In genomic region chr5:67192719-67193464, GRCh38 we compare ENCODE assay signal across 12 cellular contexts. TPM values are rescaled to one million over a fixed set of nuclear protein-coding genes. Genes with fewer than 3 reads are reported as not detected.
A peak's percentile ranks its signal among the peaks of the same experiment; 100 is the strongest.
DNase-seq lines count a peak whose midpoint lies in the region; ATAC-seq and TF ChIP-seq lines count a peak whose summit lies in the region.
"Had no signal": no experiment of that assay in that cellular context is flagged by ENCODE, and none has a peak within 500 bp of the region (broad histone marks: within the 10 kb centered on the region; RNA-seq: fewer than 3 reads in every experiment).

No MANE protein-coding gene starts in this region.

- H3K4me3 ChIP-seq in GM12864 (ENCODE audit: low read depth, low read length) (peak overlapping the region; percentile 75), HL-60 (replicated peaks; ENCODE audit: insufficient read depth, low read length) (no peak overlapping the region), mammary epithelial cell (replicated peaks in 1 of 3; ENCODE audit: insufficient read depth in 1 of 3, low read depth in 2 of 3, low read length in 3 of 3) (no peak overlapping the region), osteoblast (ENCODE audit: insufficient read depth, low read length) (no peak overlapping the region)

- no peaks in the 10 kb centered on the region for H3K27me3 ChIP-seq in HL-60 (ENCODE audit: insufficient read depth, poor library complexity, severe bottlenecking)
- no peaks in the 10 kb centered on the region for H3K27me3 ChIP-seq in mammary epithelial cell (ENCODE audit: insufficient read depth, low read length)
- no peaks in the 10 kb centered on the region for H3K27me3 ChIP-seq in osteoblast (ENCODE audit: insufficient read depth, low read length)

- no peaks in the 10 kb centered on the region for H3K79me2 ChIP-seq in mammary epithelial cell (ENCODE audit: insufficient read depth, low read length)
- H3K79me2 ChIP-seq in osteoblast (ENCODE audit: insufficient read depth, low read length): no peaks in the 10 kb centered on the region

- in situ Hi-C loops in mammary epithelial cell (cut with MboI; ENCODE audit: low sequenced_read_pairs in 2 of 2): no loop called here

- no TSS peak for BruUV-seq in mammary epithelial cell (replicated peaks; lab: Mats Ljungman, UMichigan)

- CTCF ChIA-PET in mammary epithelial cell (lab: Charles Lee; ENCODE audit: low non-redundant PET): no interaction called here

- 67% methylated on average over 9 of the region's 9 CpGs for WGBS in mammary epithelial cell (ENCODE audit: low coverage, missing lambda C conversion rate)

- ATAC-seq in HG02678 (IDR thresholded peaks at IDR 0.05; ENCODE audit: unreplicated experiment): no peak

- no peak overlapping the region for H3K9ac ChIP-seq in mammary epithelial cell (ENCODE audit: insufficient read depth, low read length)

- H3K36me3 ChIP-seq in mammary epithelial cell (ENCODE audit: insufficient read depth, low read length): no peaks in the 10 kb centered on the region
- no peaks in the 10 kb centered on the region for H3K36me3 ChIP-seq in osteoblast (ENCODE audit: insufficient read depth, low read length)

- peak overlapping the region; percentile 15 for H3K27ac ChIP-seq in HL-60 (replicated peaks)
- no peak overlapping the region for H3K27ac ChIP-seq in mammary epithelial cell (ENCODE audit: insufficient read depth, low read depth, low read length)
- no peak overlapping the region for H3K27ac ChIP-seq in osteoblast (ENCODE audit: low read depth, low read length)
- H3K27ac ChIP-seq: epithelial cell of prostate had no signal

- dilution Hi-C loops in mammary epithelial cell (cut with HindIII; ENCODE audit: low sequenced_read_pairs): no loop called here

- H4K20me1 ChIP-seq in mammary epithelial cell (ENCODE audit: insufficient read depth, low read length): no peaks in the 10 kb centered on the region
- H4K20me1 ChIP-seq in osteoblast (ENCODE audit: insufficient read depth, low read length): no peaks in the 10 kb centered on the region

- TF ChIP-seq CTCF in GM12864 (IDR thresholded peaks at IDR 0.05; ENCODE audit: low read depth, low read length, missing control alignments) (no peak), HL-60 (IDR thresholded peaks at IDR 0.05; ENCODE audit: insufficient read depth, low read length) (no peak), mammary epithelial cell (conservative IDR thresholded peaks at IDR 0.05 in 1 of 2, IDR thresholded peaks at IDR 0.05 in 1 of 2; ENCODE audit: extremely low read depth in 1 of 2, insufficient read depth in 1 of 2, low read depth in 1 of 2, low read length in 2 of 2) (no peak), osteoblast (IDR thresholded peaks at IDR 0.05; ENCODE audit: extremely low read depth, low read depth, low read length) (no peak)

- H3K4me2 ChIP-seq in mammary epithelial cell (ENCODE audit: insufficient read depth, low read depth, low read length): no peak overlapping the region
- no peak overlapping the region for H3K4me2 ChIP-seq in osteoblast (ENCODE audit: insufficient read depth, low read length)

- no peaks in the 10 kb centered on the region for H3K4me1 ChIP-seq in mammary epithelial cell (ENCODE audit: insufficient read depth, low read length)
- no peaks in the 10 kb centered on the region for H3K4me1 ChIP-seq in osteoblast (ENCODE audit: insufficient read depth, low read length)

- intact Hi-C loops in mammary epithelial cell (cut with micrococcal nuclease) (no loop called here), cardiac septum (cut with DNase I) (no loop called here)

- no peak for DNase-seq in GM12864 (ENCODE audit: low read depth)
- no peak for DNase-seq in HL-60 (ENCODE audit: low read depth in 1 of 2, low spot score in 1 of 2)
- DNase-seq in mammary epithelial cell: no peak
- no peak for DNase-seq in osteoblast (ENCODE audit: insufficient read length, low spot score, missing footprints)
- DNase-seq in ecto neural progenitor cell (ENCODE audit: low spot score): no peak
- DNase-seq in NCI-H748 treated with DMSO at 0.1 percent for 48 hours (lab: John Stamatoyannopoulos, UW): no peak
- DNase-seq in cardiac septum (ENCODE audit: low spot score): no peak
- DNase-seq: activated naive CD4-positive, alpha-beta T cell treated with anti-CD3 and anti-CD28 coated beads for 36 hours; kidney; NCI-H526 treated with DMSO at 0.1 percent for 48 hours had no signal

- H2AFZ ChIP-seq in mammary epithelial cell (ENCODE audit: low read depth, low read length) (peak overlapping the region; percentile 49), osteoblast (ENCODE audit: low read length) (peak overlapping the region; percentile 17)

- H3K9me3 ChIP-seq in mammary epithelial cell (replicated peaks; ENCODE audit: insufficient read depth, low read length): no peaks in the 10 kb centered on the region
- no peaks in the 10 kb centered on the region for H3K9me3 ChIP-seq in osteoblast (ENCODE audit: low read depth, low read length)

RNA-seq across cellular contexts. Expression of gene CD180, which starts 3.7 kb away (rescaled TPM):
- total RNA-seq in mammary epithelial cell: under 1 TPM in 1 of 2 donors, not detected in 1; 0.17 TPM
- polyA plus RNA-seq in mammary epithelial cell: 0.02 TPM
- not detected for polyA minus RNA-seq in mammary epithelial cell
- not detected in 2 replicates for total RNA-seq in osteoblast
- total RNA-seq in cardiac septum: 0.48 TPM
- total RNA-seq: activated naive CD4-positive, alpha-beta T cell treated with anti-CD3 and anti-CD28 coated beads for 36 hours had no signal
